12 cellular contexts compared by ENCODE assay signal in the genomic region with DNA sequence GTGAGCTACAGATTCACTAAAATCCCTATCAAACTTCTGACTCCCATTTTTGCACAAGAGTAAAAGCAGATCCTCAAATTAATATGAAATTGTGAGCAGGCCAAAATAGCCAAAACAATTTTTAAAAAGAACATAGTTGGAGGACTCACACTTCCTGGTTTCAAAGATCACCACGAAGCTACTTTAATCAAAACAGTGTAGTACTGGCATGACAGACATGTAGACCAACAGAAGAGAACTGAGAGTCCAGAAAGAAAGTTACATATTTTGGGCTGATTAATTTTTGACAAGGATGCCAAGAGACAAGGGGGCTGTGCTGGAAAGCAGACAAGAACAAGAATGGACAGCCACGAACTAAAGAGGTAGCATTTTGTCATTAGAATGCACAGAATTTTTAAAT. TPM values are rescaled to one million over a fixed set of nuclear protein-coding genes. Genes with fewer than 3 reads are reported as not detected.
DNase-seq lines count a peak whose midpoint lies in the region; ATAC-seq and TF ChIP-seq lines count a peak whose summit lies in the region.
"Had no signal": no experiment of that assay in that cellular context is flagged by ENCODE, and none has a peak within 500 bp of the region (broad histone marks: within the 10 kb centered on the region; RNA-seq: fewer than 3 reads in every experiment).

No MANE protein-coding gene starts in this region.

- H3K9me3 ChIP-seq in SK-N-SH: no peaks in the 10 kb centered on the region
- H3K9me3 ChIP-seq: HAP-1 had no signal

- POLR2A ChIA-PET in SK-N-SH (lab: Yijun Ruan, JAX): no interaction called here

- H3K4me3 ChIP-seq in SK-N-SH (ENCODE audit: low read depth in 2 of 2, low read length in 1 of 2): no peak overlapping the region
- H3K4me3 ChIP-seq: HAP-1 had no signal

- no peak for TF ChIP-seq RAD21 in SK-N-SH (IDR thresholded peaks at IDR 0.05; ENCODE audit: low read length)

- H3K27me3 Mint-ChIP-seq in activated T-helper 1 cell treated with anti-CD3 and anti-CD28 coated beads, Interleukin-12 subunit alpha, Interleukin-12 subunit beta, Interleukin-2, Interleukin-4 antibody, amounts not matched to agents 30 ng/mL and 10 ng/mL and 1 ng/mL, durations not matched to agents 14 hours and 24 hours and 36 hours (ENCODE audit: insufficient read depth): peaks cover 16% of the 10 kb centered on the region
- H3K27me3 Mint-ChIP-seq: CD4-positive, alpha-beta memory T cell had no signal

- no peak overlapping the region for H2AFZ ChIP-seq in SK-N-SH (ENCODE audit: low read depth)

- TF ChIP-seq EP300 in SK-N-SH (IDR thresholded peaks at IDR 0.05; ENCODE audit: borderline replicate concordance in 1 of 2, low read depth in 1 of 2, low read length in 1 of 2): no peak

- peaks cover 92% of the 10 kb centered on the region for H4K20me1 ChIP-seq in SK-N-SH (ENCODE audit: insufficient read depth)

- no peak overlapping the region for H3K4me3 Mint-ChIP-seq in activated T-helper 1 cell treated with anti-CD3 and anti-CD28 coated beads, Interleukin-12 subunit alpha, Interleukin-12 subunit beta, Interleukin-2, Interleukin-4 antibody, amounts not matched to agents 30 ng/mL and 10 ng/mL and 1 ng/mL, durations not matched to agents 14 hours and 24 hours and 36 hours

- H3K27ac ChIP-seq in SK-N-SH (ENCODE audit: low read depth in 2 of 2, low read length in 1 of 2): peak overlapping the region in 1 of 2 experiments; percentile 34; a peak in 1 of 4 replicates

- H3F3A ChIP-seq in SK-N-SH (replicated peaks; ENCODE audit: insufficient read depth): peaks cover 5% of the 10 kb centered on the region

- peaks cover 4% of the 10 kb centered on the region in 2 experiments; a peak in 3 of 4 replicates for H3K4me1 ChIP-seq in SK-N-SH (ENCODE audit: control insufficient read depth in 1 of 2, insufficient read depth in 2 of 2, low read depth in 1 of 2, low read length in 1 of 2)

- peaks cover 2% of the 10 kb centered on the region for H3K36me3 Mint-ChIP-seq in activated T-helper 1 cell treated with anti-CD3 and anti-CD28 coated beads, Interleukin-12 subunit alpha, Interleukin-12 subunit beta, Interleukin-2, Interleukin-4 antibody, amounts not matched to agents 30 ng/mL and 10 ng/mL and 1 ng/mL, durations not matched to agents 14 hours and 24 hours and 36 hours (ENCODE audit: low read depth)
- H3K36me3 Mint-ChIP-seq: CD4-positive, alpha-beta memory T cell had no signal

- intact Hi-C loops in activated T-helper 1 cell treated with anti-CD3 and anti-CD28 coated beads, Interleukin-12 subunit alpha, Interleukin-12 subunit beta, Interleukin-2, Interleukin-4 antibody, amounts not matched to agents 30 ng/mL and 10 ng/mL and 1 ng/mL, durations not matched to agents 14 hours and 24 hours and 36 hours (cut with micrococcal nuclease): loop anchor here (10.0 kb wide), 1 partner anchor 568 kb away; no protein-coding TSS in a partner anchor

- peak; percentile 49 for ATAC-seq in GM21717 (IDR thresholded peaks at IDR 0.05; ENCODE audit: unreplicated experiment)

- no peaks in the 10 kb centered on the region for H3K9me2 ChIP-seq in SK-N-SH

- peaks cover 100% of the 10 kb centered on the region for H3K79me2 ChIP-seq in SK-N-SH (ENCODE audit: insufficient read depth)

- CTCF ChIA-PET in SK-N-SH (lab: Yijun Ruan, JAX): interaction anchor here (0.8 to 3.5 kb wide), 6 partner anchors 9 to 309 kb away, joined by 3 to 16 read pairs (median 4); a partner anchor contains a TSS

- DNase-seq in EH (ENCODE audit: low read depth) (peak; percentile 28), SK-N-SH (no peak), lung microvascular endothelial cell (ENCODE audit: low read depth in 2 of 2) (peak; percentile 26 to 36), cerebellum (ENCODE audit: low spot score) (no peak), HK-2 (ENCODE audit: unreplicated experiment) (no peak)
- DNase-seq in stimulated activated CD4-positive, alpha-beta T cell treated with anti-CD3 and anti-CD28 coated beads, Interleukin-4, amount 100 ng/mL, for 24 hours: no peak
- no peak for DNase-seq in activated T-helper 1 cell treated with anti-CD3 and anti-CD28 coated beads, Interleukin-12 subunit alpha, Interleukin-12 subunit beta, Interleukin-2, Interleukin-4 antibody, amounts not matched to agents 30 ng/mL and 10 ng/mL and 1 ng/mL, durations not matched to agents 14 hours and 24 hours and 36 hours (ENCODE audit: low spot score)
- DNase-seq: CD4-positive, alpha-beta memory T cell; NCI-H2081; T1000 had no signal

- no peaks in the 10 kb centered on the region for H3K9me3 Mint-ChIP-seq in activated T-helper 1 cell treated with anti-CD3 and anti-CD28 coated beads, Interleukin-12 subunit alpha, Interleukin-12 subunit beta, Interleukin-2, Interleukin-4 antibody, amounts not matched to agents 30 ng/mL and 10 ng/mL and 1 ng/mL, durations not matched to agents 14 hours and 24 hours and 36 hours
- H3K9me3 Mint-ChIP-seq: CD4-positive, alpha-beta memory T cell had no signal

- H3K27me3 ChIP-seq in SK-N-SH (ENCODE audit: insufficient read depth): no peaks in the 10 kb centered on the region

- no peak overlapping the region for H3K9ac ChIP-seq in SK-N-SH

- no peak overlapping the region for H3K27ac Mint-ChIP-seq in activated T-helper 1 cell treated with anti-CD3 and anti-CD28 coated beads, Interleukin-12 subunit alpha, Interleukin-12 subunit beta, Interleukin-2, Interleukin-4 antibody, amounts not matched to agents 30 ng/mL and 10 ng/mL and 1 ng/mL, durations not matched to agents 14 hours and 24 hours and 36 hours

- peaks cover 39% of the 10 kb centered on the region for H3K4me1 Mint-ChIP-seq in activated T-helper 1 cell treated with anti-CD3 and anti-CD28 coated beads, Interleukin-12 subunit alpha, Interleukin-12 subunit beta, Interleukin-2, Interleukin-4 antibody, amounts not matched to agents 30 ng/mL and 10 ng/mL and 1 ng/mL, durations not matched to agents 14 hours and 24 hours and 36 hours (ENCODE audit: low read depth)

- no peak for TF ChIP-seq CTCF in SK-N-SH (IDR thresholded peaks at IDR 0.05)

- WGBS in SK-N-SH (ENCODE audit: low lambda C conversion rate): 66% methylated on average over 2 of the region's 2 CpGs

- no peaks in the 10 kb centered on the region for H3K36me3 ChIP-seq in SK-N-SH (replicated peaks in 1 of 2; ENCODE audit: control insufficient read depth in 1 of 2, insufficient read depth in 2 of 2, low read length in 1 of 2)
- H3K36me3 ChIP-seq: HAP-1 had no signal

- H3K4me2 ChIP-seq in SK-N-SH: no peak overlapping the region

TF ChIP-seq in SK-N-SH, 30 proteins besides CTCF, POLR2A, EP300 and RAD21:
- TF ChIP-seq JUND (IDR thresholded peaks at IDR 0.05): no peak
- 0 out of 2 replicates have a peak, but pooled peaks have one; percentile 12 for TF ChIP-seq ELF1 (IDR thresholded peaks at IDR 0.05)
- TF ChIP-seq POLR2AphosphoS5 (IDR thresholded peaks at IDR 0.05; ENCODE audit: low read depth, low read length): no peak
- TF ChIP-seq, protein P1, sequence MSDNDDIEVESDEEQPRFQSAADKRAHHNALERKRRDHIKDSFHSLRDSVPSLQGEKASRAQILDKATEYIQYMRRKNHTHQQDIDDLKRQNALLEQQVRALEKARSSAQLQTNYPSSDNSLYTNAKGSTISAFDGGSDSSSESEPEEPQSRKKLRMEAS (IDR thresholded peaks at IDR 0.05; ENCODE audit: low read depth): no peak

RNA-seq across cellular contexts. Expression of a gene that starts 14.2 kb away (rescaled TPM):
- 25.9 and 36.2 TPM in 2 replicates for polyA plus RNA-seq in SK-N-SH (2012; rRNA removed)
- 32.7 and 34.4 TPM in 2 replicates for polyA plus RNA-seq in SK-N-SH (2012; cell fraction: cytosol; rRNA removed)
- 20.1 and 54.3 TPM in 2 replicates for polyA plus RNA-seq in SK-N-SH (2012; cell fraction: nucleus; rRNA removed)
- total RNA-seq in lung microvascular endothelial cell (61.5 and 99.6 TPM in 2 replicates), cerebellum (107 TPM)
- 15.8 and 16.8 TPM in 2 replicates for total RNA-seq in activated T-helper 1 cell treated with anti-CD3 and anti-CD28 coated beads, Interleukin-12 subunit alpha, Interleukin-12 subunit beta, Interleukin-2, Interleukin-4 antibody, amounts not matched to agents 30 ng/mL and 10 ng/mL and 1 ng/mL, durations not matched to agents 14 hours and 24 hours and 36 hours

Comparison
In these comparisons a context has a peak if more than half of its experiments do, and no peak if none do; other contexts are left out.
1. DNase-seq: peak in EH (single experiment) and lung microvascular endothelial cell (2 of 2); none in SK-N-SH (single experiment), cerebellum (single experiment), stimulated activated CD4-positive, alpha-beta T cell treated with anti-CD3 and anti-CD28 coated beads, Interleukin-4, amount 100 ng/mL, for 24 hours (single experiment), HK-2 (single experiment) and activated T-helper 1 cell treated with anti-CD3 and anti-CD28 coated beads, Interleukin-12 subunit alpha, Interleukin-12 subunit beta, Interleukin-2, Interleukin-4 antibody, amounts not matched to agents 30 ng/mL and 10 ng/mL and 1 ng/mL, durations not matched to agents 14 hours and 24 hours and 36 hours (single experiment).